ENCODE assay signal across 16 cellular contexts in the genomic region with DNA sequence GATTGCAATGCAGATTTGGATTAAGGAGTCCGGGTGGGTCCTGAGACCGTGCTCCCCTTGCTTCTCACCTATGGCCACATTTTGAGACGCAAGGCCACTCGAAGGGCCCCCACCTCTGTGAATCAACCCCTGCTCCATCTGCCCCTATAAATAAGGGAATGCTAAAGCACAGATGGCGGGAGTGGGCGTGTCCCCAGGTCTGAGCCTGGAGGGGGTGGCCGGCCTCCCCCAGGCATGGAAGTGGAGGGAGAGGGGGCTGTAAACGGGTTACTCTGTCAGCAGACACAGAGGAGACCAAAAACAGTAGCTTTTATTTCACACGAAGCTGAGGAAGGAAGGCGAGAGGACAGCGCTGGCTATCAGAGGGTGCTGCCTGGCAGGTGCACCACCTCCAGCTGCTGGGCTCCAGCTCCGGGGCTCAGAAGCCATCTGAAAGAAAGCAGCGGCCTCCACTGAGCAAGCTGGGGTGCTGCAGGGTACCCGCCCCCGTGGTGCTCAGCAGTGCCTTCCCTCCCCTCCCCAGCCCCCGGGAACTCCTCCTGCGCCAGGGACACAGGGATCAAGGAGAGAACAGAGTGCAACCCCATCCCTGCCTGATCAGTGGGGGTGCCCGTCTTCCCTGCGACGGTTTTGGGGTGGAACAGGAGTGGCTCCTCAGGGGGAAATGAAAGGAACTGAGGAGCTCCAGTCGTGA. TPM values are rescaled to one million over a fixed set of nuclear protein-coding genes. Genes with fewer than 3 reads are reported as not detected.
DNase-seq lines count a peak whose midpoint lies in the region; ATAC-seq, FAIRE-seq and TF ChIP-seq lines count a peak whose summit lies in the region.
"Had no signal": no experiment of that assay in that cellular context is flagged by ENCODE, and none has a peak within 500 bp of the region (broad histone marks: within the 10 kb centered on the region; RNA-seq: fewer than 3 reads in every experiment).

No MANE protein-coding gene starts in this region.

- no peak overlapping the region for H3K4me3 ChIP-seq in lower lobe of right lung
- H3K4me3 ChIP-seq: heart left ventricle had no signal

- peaks cover 23% of the 10 kb centered on the region for H3K27me3 ChIP-seq in lower lobe of right lung (ENCODE audit: low read depth)

- peaks cover 30% of the 10 kb centered on the region for H3K9me3 Mint-ChIP-seq in WTC11

- ATAC-seq in WTC11 = peak; percentile 38
- peak; percentile 17 to 21 for ATAC-seq in lower lobe of right lung
- ATAC-seq in GM18517 (IDR thresholded peaks at IDR 0.05; ENCODE audit: unreplicated experiment) = no peak
- no peak for ATAC-seq in GM21528 (IDR thresholded peaks at IDR 0.05; ENCODE audit: low FRiP score, unreplicated experiment)

- H3K27ac Mint-ChIP-seq in WTC11 = no peak overlapping the region
- H3K27ac Mint-ChIP-seq: IgD-negative memory B cell; naive thymus-derived CD8-positive, alpha-beta T cell had no signal

- H3K4me1 Mint-ChIP-seq in WTC11 = peaks cover 4% of the 10 kb centered on the region

- DNase-seq in DMS79 treated with DMSO at 0.1 percent for 48 hours (lab: John Stamatoyannopoulos, UW) (peak; percentile 67), NCI-H1092 (lab: John Stamatoyannopoulos, UW) (peak; percentile 5), WTC11 (ENCODE audit: low spot score) (peak; percentile 41), lower lobe of right lung (no peak), cerebellar cortex (ENCODE audit: low spot score) (no peak), HTR-8/SVneo (ENCODE audit: insufficient read length, low spot score) (no peak)
- DNase-seq: activated gamma-delta T cell treated with Interleukin-2 at 50 U/mL for 16 hours; cortex of kidney; GF-D8; heart left ventricle; naive thymus-derived CD8-positive, alpha-beta T cell; stimulated activated naive CD4-positive, alpha-beta T cell treated with Interleukin-2 at 50 U/mL for 16 hours had no signal

- H3K27me3 Mint-ChIP-seq in WTC11 (ENCODE audit: low read depth) = peaks cover 19% of the 10 kb centered on the region; the same call in 1 of the 2 replicates

- H3K9me3 ChIP-seq in lower lobe of right lung = peaks cover 20% of the 10 kb centered on the region

- no peaks in the 10 kb centered on the region for H3K36me3 ChIP-seq in lower lobe of right lung
- H3K36me3 ChIP-seq: heart left ventricle had no signal

- FAIRE-seq in HTR-8/SVneo (lab: Jason Lieb, UNC) = no peak

- peak overlapping the region; percentile 69 for H3K4me3 Mint-ChIP-seq in WTC11

- H3K4me1 ChIP-seq in lower lobe of right lung = peaks cover 6% of the 10 kb centered on the region

- TF ChIP-seq CTCF in WTC11 (IDR thresholded peaks at IDR 0.05) (no peak), lower lobe of right lung (IDR thresholded peaks at IDR 0.05) (no peak)

- CTCF ChIA-PET in WTC11 (lab: Charles Lee) = interaction anchor here (0.6 to 2.7 kb wide), 27 partner anchors 10 to 1186 kb away, joined by 3 to 18 read pairs (median 5); no protein-coding TSS in a partner anchor

- peaks cover 12% of the 10 kb centered on the region for H3K36me3 Mint-ChIP-seq in WTC11
- H3K36me3 Mint-ChIP-seq: IgD-negative memory B cell had no signal

- no peak overlapping the region for H3K27ac ChIP-seq in lower lobe of right lung
- H3K27ac ChIP-seq: heart left ventricle had no signal

- POLR2A ChIA-PET in WTC11 (lab: Charles Lee) = no interaction called here

- intact Hi-C loops in lower lobe of right lung (cut with DNase I) = no loop called here

TF ChIP-seq in WTC11, 78 proteins besides CTCF, POLR2A, EP300 and RAD21:
- TF ChIP-seq PRRX2 (CRISPR knock-in tag; IDR thresholded peaks at IDR 0.05) (no peak), ZNF416 (CRISPR knock-in tag; IDR thresholded peaks at IDR 0.05) (no peak), ZNF423 (CRISPR knock-in tag; IDR thresholded peaks at IDR 0.05) (peak; percentile 42; the same call in 1 of the 2 replicates)
- TF ChIP-seq, protein P1, sequence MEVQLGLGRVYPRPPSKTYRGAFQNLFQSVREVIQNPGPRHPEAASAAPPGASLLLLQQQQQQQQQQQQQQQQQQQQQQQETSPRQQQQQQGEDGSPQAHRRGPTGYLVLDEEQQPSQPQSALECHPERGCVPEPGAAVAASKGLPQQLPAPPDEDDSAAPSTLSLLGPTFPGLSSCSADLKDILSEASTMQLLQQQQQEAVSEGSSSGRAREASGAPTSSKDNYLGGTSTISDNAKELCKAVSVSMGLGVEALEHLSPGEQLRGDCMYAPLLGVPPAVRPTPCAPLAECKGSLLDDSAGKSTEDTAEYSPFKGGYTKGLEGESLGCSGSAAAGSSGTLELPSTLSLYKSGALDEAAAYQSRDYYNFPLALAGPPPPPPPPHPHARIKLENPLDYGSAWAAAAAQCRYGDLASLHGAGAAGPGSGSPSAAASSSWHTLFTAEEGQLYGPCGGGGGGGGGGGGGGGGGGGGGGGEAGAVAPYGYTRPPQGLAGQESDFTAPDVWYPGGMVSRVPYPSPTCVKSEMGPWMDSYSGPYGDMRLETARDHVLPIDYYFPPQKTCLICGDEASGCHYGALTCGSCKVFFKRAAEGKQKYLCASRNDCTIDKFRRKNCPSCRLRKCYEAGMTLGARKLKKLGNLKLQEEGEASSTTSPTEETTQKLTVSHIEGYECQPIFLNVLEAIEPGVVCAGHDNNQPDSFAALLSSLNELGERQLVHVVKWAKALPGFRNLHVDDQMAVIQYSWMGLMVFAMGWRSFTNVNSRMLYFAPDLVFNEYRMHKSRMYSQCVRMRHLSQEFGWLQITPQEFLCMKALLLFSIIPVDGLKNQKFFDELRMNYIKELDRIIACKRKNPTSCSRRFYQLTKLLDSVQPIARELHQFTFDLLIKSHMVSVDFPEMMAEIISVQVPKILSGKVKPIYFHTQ (CRISPR knock-in tag; IDR thresholded peaks at IDR 0.05) = no peak
TF ChIP-seq in WTC11: peak in this region for 1.

RNA-seq across cellular contexts. Expression of gene RAB6C, which starts 56.7 kb away (rescaled TPM):
- total RNA-seq in WTC11 (2021) = 0.07 to 0.09 TPM (median 0.07 TPM) in 3 replicates
- not detected for total RNA-seq in lower lobe of right lung
- total RNA-seq: naive thymus-derived CD8-positive, alpha-beta T cell; OCI-LY7 had no signal

Comparison
In these comparisons a context has a peak if more than half of its experiments do, and no peak if none do; other contexts are left out.
1. DNase-seq: peak in DMS79 treated with DMSO at 0.1 percent for 48 hours (single experiment), NCI-H1092 (single experiment) and WTC11 (single experiment); none in lower lobe of right lung (single experiment), cerebellar cortex (single experiment) and HTR-8/SVneo (single experiment).
2. ATAC-seq: peak in WTC11 (single experiment) and lower lobe of right lung (2 of 2); none in GM18517 (single experiment) and GM21528 (single experiment).